Comparison of ENCODE assay signal across 21 cellular contexts in genomic region chr2:168913495-168913894, GRCh38. TPM values are rescaled to one million over a fixed set of nuclear protein-coding genes. Genes with fewer than 3 reads are reported as not detected.
"Had no signal": no experiment of that assay in that cellular context is flagged by ENCODE, and none has a peak within 500 bp of the region (broad histone marks: within the 10 kb centered on the region; RNA-seq: fewer than 3 reads in every experiment).

No MANE protein-coding gene starts in this region.

- H3K27me3 ChIP-seq: breast epithelium, gastrocnemius medialis, tibial artery had no signal

- ATAC-seq: activated naive CD8-positive, alpha-beta T cell treated with anti-CD3 and anti-CD28 coated beads, Interleukin-2, amount 50 U/mL, for 24 hours; esophagus mucosa had no signal

- H3K9me3 ChIP-seq: breast epithelium, gastrocnemius medialis had no signal

- DNase-seq: activated CD4-positive, CD25-positive, alpha-beta regulatory T cell; activated CD8-positive, alpha-beta memory T cell treated with anti-CD3 and anti-CD28 coated beads for 24 hours; activated CD8-positive, alpha-beta memory T cell treated with anti-CD3 and anti-CD28 coated beads, Interleukin-2, amount 50 U/mL, for 48 hours; activated effector memory CD4-positive, alpha-beta T cell treated with Interleukin-2 at 50 U/mL for 16 hours; activated naive CD4-positive, alpha-beta T cell treated with anti-CD3 and anti-CD28 coated beads, Interleukin-2, amount 10 ng/mL, durations not matched to agents 7 days and 5 days; cortex of kidney; stimulated activated CD4-positive, alpha-beta T cell treated with anti-CD3 and anti-CD28 coated beads, Interleukin-2, amount 100 ng/mL, for 24 hours; stimulated activated naive CD4-positive, alpha-beta T cell treated with Interleukin-2 at 50 U/mL for 16 hours; T-helper 9 cell; tibial artery had no signal

- H3K4me3 Mint-ChIP-seq: activated naive CD8-positive, alpha-beta T cell treated with anti-CD3 and anti-CD28 coated beads, Interleukin-2, amount 50 U/mL, for 24 hours had no signal

- H3K27ac ChIP-seq: heart left ventricle, left lung, tibial artery had no signal

- FAIRE-seq: kidney, urothelium cell line had no signal

- H3K4me3 ChIP-seq: tibial artery had no signal

- H3K27ac Mint-ChIP-seq: activated naive CD4-positive, alpha-beta T cell treated with anti-CD3 and anti-CD28 coated beads, Interleukin-2, amount 10 ng/mL, durations not matched to agents 7 days and 5 days; activated naive CD8-positive, alpha-beta T cell treated with anti-CD3 and anti-CD28 coated beads, Interleukin-2, amount 50 U/mL, for 24 hours had no signal

- H3K36me3 ChIP-seq: breast epithelium, gastrocnemius medialis, heart left ventricle, left lung, tibial artery had no signal

- H3K9me3 Mint-ChIP-seq: activated naive CD8-positive, alpha-beta T cell treated with anti-CD3 and anti-CD28 coated beads, Interleukin-2, amount 50 U/mL, for 24 hours had no signal

- H3K4me1 ChIP-seq: breast epithelium, left lung had no signal

RNA-seq across cellular contexts. Expression of gene G6PC2, which starts 12.4 kb away (rescaled TPM):
- total RNA-seq: breast epithelium, esophagus mucosa, gastrocnemius medialis, kidney, left lung, myocyte, occipital lobe, subcutaneous adipose tissue had no signal
- polyA plus RNA-seq: heart left ventricle had no signal

RNA-seq across cellular contexts. Expression of gene SPC25, which starts 23.3 kb away (rescaled TPM):
- total RNA-seq: gastrocnemius medialis, subcutaneous adipose tissue had no signal
